ENCODE assay signal across 1 cellular context in genomic region chr1:19009126-19009881, GRCh38.
TF ChIP-seq lines count a peak whose summit lies in the region.

No MANE protein-coding gene starts in this region.

TF ChIP-seq in GM23338, 12 proteins besides CTCF, POLR2A, EP300 and RAD21 (continued from another document):
- TF ChIP-seq ZNF462 (CRISPR knock-in tag; IDR thresholded peaks at IDR 0.05), result no peak
- no peak for TF ChIP-seq ZNF114 (CRISPR knock-in tag; IDR thresholded peaks at IDR 0.05)
- no peak for TF ChIP-seq CREB1 (CRISPR knock-in tag; IDR thresholded peaks at IDR 0.05; ENCODE audit: low read depth)
- TF ChIP-seq NANOG (IDR thresholded peaks at IDR 0.05; ENCODE audit: borderline replicate concordance), result no peak
- no peak for TF ChIP-seq EZH2phosphoT487 (IDR thresholded peaks at IDR 0.05; ENCODE audit: unreplicated experiment)
